Comparison of ENCODE assay signal across 24 cellular contexts in the genomic region with DNA sequence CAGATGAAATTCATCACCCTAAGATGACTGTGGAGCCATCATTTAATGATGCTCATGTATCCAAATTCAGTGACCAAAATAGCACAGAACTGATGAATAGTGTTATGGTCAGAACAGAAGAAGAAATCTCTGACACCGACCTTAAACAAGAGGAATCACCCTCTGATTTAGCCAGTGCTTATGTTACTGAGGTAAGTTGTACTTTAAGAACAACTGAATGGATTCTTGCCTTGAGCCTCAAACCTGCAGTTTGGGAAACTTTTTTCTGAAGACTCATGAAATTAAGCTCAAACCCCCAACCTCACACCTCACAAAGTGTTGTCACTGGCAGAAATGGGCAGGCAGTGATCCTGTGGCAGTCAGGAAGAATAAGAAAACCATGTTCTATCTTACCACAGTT.
A peak's percentile ranks its signal among the peaks of the same experiment; 100 is the strongest.
DNase-seq lines count a peak whose midpoint lies in the region; ATAC-seq and TF ChIP-seq lines count a peak whose summit lies in the region.
"Had no signal": no experiment of that assay in that cellular context is flagged by ENCODE, and none has a peak within 500 bp of the region (broad histone marks: within the 10 kb centered on the region; RNA-seq: fewer than 3 reads in every experiment).

No MANE protein-coding gene starts in this region.

- peak; percentile 49 for TF ChIP-seq POLR2A in GM18505 (IDR thresholded peaks at IDR 0.05; ENCODE audit: borderline replicate concordance, extremely low read depth, insufficient read depth, insufficient read length)

- ATAC-seq in GM18505 (IDR thresholded peaks at IDR 0.05; ENCODE audit: unreplicated experiment) (no peak), HG02571 (IDR thresholded peaks at IDR 0.05; ENCODE audit: unreplicated experiment) (no peak)
- ATAC-seq in activated naive CD8-positive, alpha-beta T cell treated with anti-CD3 and anti-CD28 coated beads, Interleukin-2, amount 50 U/mL, for 24 hours = no peak
- no peak for ATAC-seq in stimulated activated naive B cell treated with anti-CD40 and anti-IgM and Interleukin-4, amounts not matched to agents 10 μg/mL and 1 μg/mL and 100 μg/mL, for 72 hours (replicated peaks)
- ATAC-seq: body of pancreas had no signal

- no peak overlapping the region for H3K4me3 Mint-ChIP-seq in activated naive CD4-positive, alpha-beta T cell treated with anti-CD3 and anti-CD28 coated beads, Interleukin-2, amount 50 U/mL, for 24 hours
- no peak overlapping the region for H3K4me3 Mint-ChIP-seq in activated naive CD8-positive, alpha-beta T cell treated with anti-CD3 and anti-CD28 coated beads, Interleukin-2, amount 50 U/mL, for 24 hours
- no peak overlapping the region for H3K4me3 Mint-ChIP-seq in stimulated activated naive B cell treated with anti-CD40 and anti-IgM and Interleukin-4, amounts not matched to agents 10 μg/mL and 1 μg/mL and 100 μg/mL, for 72 hours
- H3K4me3 Mint-ChIP-seq: activated T-helper 1 cell treated with anti-CD3 and anti-CD28 coated beads, Interleukin-12 subunit alpha, Interleukin-12 subunit beta, Interleukin-2, Interleukin-4 antibody, amounts not matched to agents 30 ng/mL and 10 ng/mL and 1 ng/mL, durations not matched to agents 14 hours and 24 hours and 36 hours had no signal

- H3K4me1 Mint-ChIP-seq in activated naive CD4-positive, alpha-beta T cell treated with anti-CD3 and anti-CD28 coated beads, Interleukin-2, amount 50 U/mL, for 24 hours = peaks cover 55% of the 10 kb centered on the region
- peaks cover 36% of the 10 kb centered on the region for H3K4me1 Mint-ChIP-seq in activated naive CD8-positive, alpha-beta T cell treated with anti-CD3 and anti-CD28 coated beads, Interleukin-2, amount 50 U/mL, for 24 hours
- H3K4me1 Mint-ChIP-seq in stimulated activated naive B cell treated with anti-CD40 and anti-IgM and Interleukin-4, amounts not matched to agents 10 μg/mL and 1 μg/mL and 100 μg/mL, for 72 hours = peaks cover 17 to 40% of the 10 kb centered on the region in 2 donors

- peak overlapping the region; percentile 62 for H3K27ac Mint-ChIP-seq in activated naive CD4-positive, alpha-beta T cell treated with anti-CD3 and anti-CD28 coated beads, Interleukin-2, amount 50 U/mL, for 24 hours
- peak overlapping the region; percentile 77 for H3K27ac Mint-ChIP-seq in activated naive CD8-positive, alpha-beta T cell treated with anti-CD3 and anti-CD28 coated beads, Interleukin-2, amount 50 U/mL, for 24 hours
- H3K27ac Mint-ChIP-seq in stimulated activated naive B cell treated with anti-CD40 and anti-IgM and Interleukin-4, amounts not matched to agents 10 μg/mL and 1 μg/mL and 100 μg/mL, for 72 hours = peak overlapping the region; percentile 59

- no peaks in the 10 kb centered on the region for H3K27me3 Mint-ChIP-seq in activated naive CD4-positive, alpha-beta T cell treated with anti-CD3 and anti-CD28 coated beads, Interleukin-2, amount 50 U/mL, for 24 hours
- no peaks in the 10 kb centered on the region for H3K27me3 Mint-ChIP-seq in activated naive CD8-positive, alpha-beta T cell treated with anti-CD3 and anti-CD28 coated beads, Interleukin-2, amount 50 U/mL, for 24 hours
- no peaks in the 10 kb centered on the region for H3K27me3 Mint-ChIP-seq in stimulated activated naive B cell treated with anti-CD40 and anti-IgM and Interleukin-4, amounts not matched to agents 10 μg/mL and 1 μg/mL and 100 μg/mL, for 72 hours
- H3K27me3 Mint-ChIP-seq: progenitor cell of endocrine pancreas had no signal

- no peaks in the 10 kb centered on the region for H3K9me3 Mint-ChIP-seq in activated naive CD4-positive, alpha-beta T cell treated with anti-CD3 and anti-CD28 coated beads, Interleukin-2, amount 50 U/mL, for 24 hours
- H3K9me3 Mint-ChIP-seq in activated naive CD8-positive, alpha-beta T cell treated with anti-CD3 and anti-CD28 coated beads, Interleukin-2, amount 50 U/mL, for 24 hours = no peaks in the 10 kb centered on the region
- H3K9me3 Mint-ChIP-seq in stimulated activated naive B cell treated with anti-CD40 and anti-IgM and Interleukin-4, amounts not matched to agents 10 μg/mL and 1 μg/mL and 100 μg/mL, for 72 hours = peaks cover 0 to under 1% of the 10 kb centered on the region in 2 donors
- H3K9me3 Mint-ChIP-seq: activated T-helper 1 cell treated with anti-CD3 and anti-CD28 coated beads, Interleukin-12 subunit alpha, Interleukin-12 subunit beta, Interleukin-2, Interleukin-4 antibody, amounts not matched to agents 30 ng/mL and 10 ng/mL and 1 ng/mL, durations not matched to agents 14 hours and 24 hours and 36 hours had no signal

- H3K36me3 Mint-ChIP-seq in activated naive CD4-positive, alpha-beta T cell treated with anti-CD3 and anti-CD28 coated beads, Interleukin-2, amount 50 U/mL, for 24 hours = peaks cover 27% of the 10 kb centered on the region
- peaks cover 69% of the 10 kb centered on the region for H3K36me3 Mint-ChIP-seq in activated naive CD8-positive, alpha-beta T cell treated with anti-CD3 and anti-CD28 coated beads, Interleukin-2, amount 50 U/mL, for 24 hours (ENCODE audit: low read depth)
- peaks cover 28 to 35% of the 10 kb centered on the region in 2 donors for H3K36me3 Mint-ChIP-seq in stimulated activated naive B cell treated with anti-CD40 and anti-IgM and Interleukin-4, amounts not matched to agents 10 μg/mL and 1 μg/mL and 100 μg/mL, for 72 hours

- no peak for TF ChIP-seq CTCF in GM10266 (IDR thresholded peaks at IDR 0.05; ENCODE audit: control insufficient read depth, insufficient read depth, low read depth, missing control alignments)

- DNase-seq in activated naive CD4-positive, alpha-beta T cell (lab: John Stamatoyannopoulos, UW) = no peak
- DNase-seq in activated naive CD8-positive, alpha-beta T cell treated with anti-CD3 and anti-CD28 coated beads, Interleukin-2, amount 50 U/mL, for 24 hours = no peak
- DNase-seq in stimulated activated naive B cell treated with anti-CD40 and anti-IgM and Interleukin-4, amounts not matched to agents 10 μg/mL and 1 μg/mL and 100 μg/mL, for 72 hours = no peak
- DNase-seq in GM10266 (ENCODE audit: extremely low spot score) (no peak), RPMI8226 (no peak)
- DNase-seq: activated CD4-positive, CD25-positive, alpha-beta regulatory T cell treated with anti-CD3 and anti-CD28 coated beads, Interleukin-2, amount 50 U/mL, for 72 hours; body of pancreas; COR-L47; GF-D8; GOT3; hippocampal formation; mesenchymal stem cell; NCI-H146; NCI-H446 treated with DMSO at 0.1 percent for 48 hours; NCI-H82; sigmoid colon; stimulated activated CD4-positive, alpha-beta T cell treated with anti-CD3 and anti-CD28 coated beads, Interleukin-15, amount 100 ng/mL, for 24 hours; stomach; thyroid gland had no signal
